ENCODE assay signal across 8 cellular contexts in genomic region chr16:11255737-11256656, GRCh38. TPM values are rescaled to one million over a fixed set of nuclear protein-coding genes. Genes with fewer than 3 reads are reported as not detected.
A peak's percentile ranks its signal among the peaks of the same experiment; 100 is the strongest.
DNase-seq lines count a peak whose midpoint lies in the region; TF ChIP-seq lines count a peak whose summit lies in the region.

TSS of gene SOCS1 (minus strand) at chr16:11256204. CDS start at chr16:11255478, 726 bp downstream.

- peak within 1 kb of the TSS; percentile 96 for H3K27ac ChIP-seq in SJSA1

- peak; percentile 92 for TF ChIP-seq CTCF in LNCAP (IDR thresholded peaks at IDR 0.05)

- H3K4me1 ChIP-seq in SJSA1 (replicated peaks) = peaks cover 57% of the 10 kb centered on the region

- H3K27me3 ChIP-seq in SJSA1 (replicated peaks) = no peaks in the 10 kb centered on the region

- peaks cover 49% of the 10 kb centered on the region for H3K36me3 ChIP-seq in SJSA1

- no peaks in the 10 kb centered on the region for H3K9me3 ChIP-seq in SJSA1 (replicated peaks)

- in situ Hi-C loops in G401 (cut with HindIII; ENCODE audit: low sequenced_read_pairs) = no loop called here

- DNase-seq in G401 (ENCODE audit: low spot score) (peak; percentile 79), H4 (ENCODE audit: low spot score) (peak; percentile 58), SJSA1 (ENCODE audit: low read depth in 1 of 2, low spot score in 2 of 2) (peak; percentile 88 to 97), globus pallidus (ENCODE audit: low spot score) (peak; percentile 82), occipital lobe (lab: John Stamatoyannopoulos, UW) (peak; percentile 42), superior temporal gyrus (ENCODE audit: extremely low spot score) (peak; percentile 78)
- DNase-seq in activated naive CD4-positive, alpha-beta T cell treated with Interleukin-2 at 50 U/mL for 16 hours = peak; percentile 88

- H3K4me3 ChIP-seq in SJSA1 = peak within 1 kb of the TSS; percentile 80

RNA-seq across cellular contexts. Expression of gene SOCS1, which starts in this region (rescaled TPM):
- 0.68 and 2.2 TPM in 2 replicates for total RNA-seq in G401 (2014; rRNA removed; shearing (Covaris generic))
- 0.39 and 1.3 TPM in 2 replicates for total RNA-seq in H4 (2014; rRNA removed; shearing (Covaris generic))
- total RNA-seq in SJSA1 (2014; rRNA removed; shearing (Covaris generic)) = 8.1 and 9.0 TPM in 2 replicates
- total RNA-seq in occipital lobe = not detected

Comparison
In these comparisons a context has a peak if more than half of its experiments do, and no peak if none do; other contexts are left out.
1. Peak in every context shown above with its lines: DNase-seq, H3K4me3 ChIP-seq and H3K27ac ChIP-seq.
2. Peak in DNase-seq in occipital lobe; RNA of the gene not detected or under 1 TPM.
3. DNase-seq: peak in every context shown above with its lines; median percentile 92 in SJSA1; 88 in activated naive CD4-positive, alpha-beta T cell treated with Interleukin-2 at 50 U/mL for 16 hours; 82 in globus pallidus; 79 in G401; 78 in superior temporal gyrus; 58 in H4; 42 in occipital lobe.